ENCODE assay signal across 8 cellular contexts in the genomic region with DNA sequence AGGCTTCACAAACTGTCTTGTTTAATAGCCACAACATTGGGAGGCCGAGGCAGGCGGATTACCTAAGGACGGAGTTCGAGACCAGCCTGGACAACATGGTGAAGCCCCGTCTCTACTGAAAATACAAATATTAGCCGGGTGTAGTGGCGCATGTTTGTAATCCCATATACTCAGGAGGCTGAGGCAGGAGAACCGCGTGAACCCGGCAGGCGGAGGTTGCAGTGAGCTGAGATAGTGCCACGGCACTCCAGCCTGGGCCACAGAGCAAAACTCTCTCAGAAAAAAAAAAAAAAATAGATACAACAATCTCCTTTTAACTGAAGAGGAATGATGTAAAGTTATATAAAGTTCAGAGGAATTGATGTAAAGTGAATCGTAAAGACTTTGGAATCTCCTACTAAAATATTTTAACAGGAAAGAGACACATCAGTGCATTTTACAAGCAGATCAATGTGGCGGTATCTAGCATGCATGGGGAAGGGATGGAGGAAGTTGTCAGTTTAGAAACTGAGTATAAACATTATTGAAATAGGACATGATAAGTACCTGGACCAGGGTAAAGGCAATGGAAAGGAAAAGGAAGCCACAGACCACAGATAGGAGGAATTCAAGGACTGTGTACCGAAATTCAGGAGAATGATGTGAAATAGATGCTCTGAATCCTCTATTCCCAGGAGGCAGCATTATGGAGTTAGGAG. TPM values are rescaled to one million over a fixed set of nuclear protein-coding genes. Genes with fewer than 3 reads are reported as not detected.
A peak's percentile ranks its signal among the peaks of the same experiment; 100 is the strongest.
DNase-seq lines count a peak whose midpoint lies in the region; ATAC-seq and TF ChIP-seq lines count a peak whose summit lies in the region.
"Had no signal": no experiment of that assay in that cellular context is flagged by ENCODE, and none has a peak within 500 bp of the region (broad histone marks: within the 10 kb centered on the region; RNA-seq: fewer than 3 reads in every experiment).

No MANE protein-coding gene starts in this region.

- peaks cover 81% of the 10 kb centered on the region for H3K4me1 Mint-ChIP-seq in activated naive CD4-positive, alpha-beta T cell treated with anti-CD3 and anti-CD28 coated beads, Interleukin-2, amount 50 U/mL, for 24 hours
- H3K4me1 Mint-ChIP-seq in osteocyte (ENCODE audit: unreplicated experiment), result peaks cover 24% of the 10 kb centered on the region

- peak overlapping the region; percentile 78 for H3K4me3 Mint-ChIP-seq in activated naive CD4-positive, alpha-beta T cell treated with anti-CD3 and anti-CD28 coated beads, Interleukin-2, amount 50 U/mL, for 24 hours
- no peak overlapping the region for H3K4me3 Mint-ChIP-seq in osteocyte (ENCODE audit: unreplicated experiment)

- intact Hi-C loops in left ventricle myocardium inferior (cut with micrococcal nuclease), result no loop called here

- H3K27ac ChIP-seq in DOHH2 (ENCODE audit: low read depth, low read length) (peak overlapping the region; percentile 98), left ventricle myocardium inferior (replicated peaks) (no peak overlapping the region)

- no peaks in the 10 kb centered on the region for H4K20me1 ChIP-seq in DOHH2 (ENCODE audit: control insufficient read depth, insufficient read depth, low read depth, low read length)

- no peak for ATAC-seq in GM19035 (IDR thresholded peaks at IDR 0.05; ENCODE audit: unreplicated experiment)
- ATAC-seq: left ventricle myocardium superior had no signal

- peaks cover 93% of the 10 kb centered on the region for H3K79me2 ChIP-seq in DOHH2 (ENCODE audit: control insufficient read depth, low read length)

- no peaks in the 10 kb centered on the region for H3K27me3 Mint-ChIP-seq in activated naive CD4-positive, alpha-beta T cell treated with anti-CD3 and anti-CD28 coated beads, Interleukin-2, amount 50 U/mL, for 24 hours
- no peaks in the 10 kb centered on the region for H3K27me3 Mint-ChIP-seq in osteocyte (ENCODE audit: unreplicated experiment)

- H3K36me3 Mint-ChIP-seq in activated naive CD4-positive, alpha-beta T cell treated with anti-CD3 and anti-CD28 coated beads, Interleukin-2, amount 50 U/mL, for 24 hours, result peaks cover 30% of the 10 kb centered on the region
- no peaks in the 10 kb centered on the region for H3K36me3 Mint-ChIP-seq in osteocyte (ENCODE audit: unreplicated experiment)

- peak overlapping the region; percentile 95 for H3K27ac Mint-ChIP-seq in activated naive CD4-positive, alpha-beta T cell treated with anti-CD3 and anti-CD28 coated beads, Interleukin-2, amount 50 U/mL, for 24 hours
- H3K27ac Mint-ChIP-seq in osteocyte (ENCODE audit: unreplicated experiment), result peak overlapping the region; percentile 50

- H3K4me1 ChIP-seq in DOHH2 (ENCODE audit: control insufficient read depth, low read length) (peaks cover 99% of the 10 kb centered on the region), left ventricle myocardium inferior (no peaks in the 10 kb centered on the region)

- TF ChIP-seq CTCF in DOHH2 (IDR thresholded peaks at IDR 0.05; ENCODE audit: low read depth, low read length, poor library complexity, severe bottlenecking) (no peak), osteocyte (IDR thresholded peaks at IDR 0.05) (no peak), left ventricle myocardium inferior (IDR thresholded peaks at IDR 0.05; ENCODE audit: borderline replicate concordance) (no peak)

- peak; percentile 11 for DNase-seq in MV-4-11 (lab: John Stamatoyannopoulos, UW)
- DNase-seq in osteocyte (ENCODE audit: extremely low spot score, unreplicated experiment), result no peak
- no peak for DNase-seq in left ventricle myocardium inferior
- no peak for DNase-seq in hippocampal formation (lab: John Stamatoyannopoulos, UW)
- DNase-seq: left ventricle myocardium superior had no signal

- no peaks in the 10 kb centered on the region for H3K9me3 Mint-ChIP-seq in activated naive CD4-positive, alpha-beta T cell treated with anti-CD3 and anti-CD28 coated beads, Interleukin-2, amount 50 U/mL, for 24 hours
- H3K9me3 Mint-ChIP-seq in osteocyte (ENCODE audit: unreplicated experiment), result no peaks in the 10 kb centered on the region

- peaks cover 87% of the 10 kb centered on the region for H3F3A ChIP-seq in DOHH2 (ENCODE audit: control insufficient read depth, insufficient read depth)

- peak overlapping the region; percentile 69 for H3K4me2 ChIP-seq in DOHH2 (ENCODE audit: low read length)

- H3K27me3 ChIP-seq in DOHH2 (ENCODE audit: control insufficient read depth, low read length), result no peaks in the 10 kb centered on the region
- no peaks in the 10 kb centered on the region for H3K27me3 ChIP-seq in left ventricle myocardium inferior (ENCODE audit: low read depth)

- peak overlapping the region; percentile 62 for H3K4me3 ChIP-seq in DOHH2 (ENCODE audit: low read length)
- no peak overlapping the region for H3K4me3 ChIP-seq in left ventricle myocardium inferior

- H3K36me3 ChIP-seq in DOHH2 (ENCODE audit: control insufficient read depth, low read length) (peaks cover 71% of the 10 kb centered on the region), left ventricle myocardium inferior (no peaks in the 10 kb centered on the region)

- no peaks in the 10 kb centered on the region for H3K9me2 ChIP-seq in DOHH2 (replicated peaks; ENCODE audit: control insufficient read depth, low read length)

- no peaks in the 10 kb centered on the region for H3K9me3 ChIP-seq in DOHH2 (ENCODE audit: control insufficient read depth, insufficient read depth, low read length)
- no peaks in the 10 kb centered on the region for H3K9me3 ChIP-seq in left ventricle myocardium inferior (replicated peaks)

RNA-seq across cellular contexts. Expression of a gene that starts 41.5 kb away (rescaled TPM):
- total RNA-seq in osteocyte, result not detected in 2 replicates
- 7.5 TPM for total RNA-seq in left ventricle myocardium inferior
